ENCODE assay signal across 12 cellular contexts in the genomic region with DNA sequence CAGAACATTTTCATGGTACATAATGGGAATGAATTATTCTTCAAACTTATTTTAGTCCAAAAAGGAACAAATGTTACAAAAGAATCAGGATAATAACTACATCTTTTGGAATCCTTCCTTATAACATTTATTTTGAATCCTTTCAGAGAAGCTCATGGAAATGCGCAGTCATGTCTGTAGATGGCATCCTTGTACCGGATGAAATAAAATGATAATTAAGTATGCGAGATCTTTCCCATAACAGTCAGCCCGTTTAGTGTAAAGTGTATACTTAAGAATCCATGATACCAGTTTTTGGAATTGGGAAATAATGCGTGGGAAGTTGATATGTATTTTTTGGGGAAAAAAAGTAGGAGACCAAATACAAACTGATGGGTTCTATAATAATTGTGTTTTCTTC.
DNase-seq lines count a peak whose midpoint lies in the region; ATAC-seq, FAIRE-seq and TF ChIP-seq lines count a peak whose summit lies in the region.
"Had no signal": no experiment of that assay in that cellular context is flagged by ENCODE, and none has a peak within 500 bp of the region (broad histone marks: within the 10 kb centered on the region; RNA-seq: fewer than 3 reads in every experiment).

No MANE protein-coding gene starts in this region.

- H3K27me3 ChIP-seq in K562 (ENCODE audit: control insufficient read depth in 2 of 2, insufficient read depth in 2 of 2, low read length in 2 of 2): no peaks in the 10 kb centered on the region
- H3K27me3 ChIP-seq: esophagus muscularis mucosa had no signal

- no peak overlapping the region for H3K4me3 ChIP-seq in K562
- H3K4me3 ChIP-seq: esophagus muscularis mucosa had no signal

- no peak overlapping the region for H3K4me3 Mint-ChIP-seq in nephron
- H3K4me3 Mint-ChIP-seq: activated B cell treated with CpG ODN at 0.5 μM for 24 hours; activated naive CD8-positive, alpha-beta T cell had no signal

- H2AFZ ChIP-seq in K562 (ENCODE audit: low read depth, low read length): no peak overlapping the region

- H3K9ac ChIP-seq in K562 (ENCODE audit: insufficient read depth in 1 of 2, low read depth in 2 of 2, low read length in 2 of 2): no peak overlapping the region

- peak; percentile 45; the same call in 1 of the 3 replicates for ATAC-seq in K562
- no peak for ATAC-seq in HG02610 (IDR thresholded peaks at IDR 0.05; ENCODE audit: unreplicated experiment)
- no peak for ATAC-seq in GM21381 (IDR thresholded peaks at IDR 0.05; ENCODE audit: unreplicated experiment)
- no peak for ATAC-seq in GM18868 (IDR thresholded peaks at IDR 0.05; ENCODE audit: unreplicated experiment)
- no peak for ATAC-seq in HG02973 (IDR thresholded peaks at IDR 0.05; ENCODE audit: unreplicated experiment)

- H3K36me3 Mint-ChIP-seq in nephron (ENCODE audit: low read depth): no peaks in the 10 kb centered on the region
- H3K36me3 Mint-ChIP-seq: activated naive CD8-positive, alpha-beta T cell had no signal

- BruUV-seq in K562 (replicated peaks; lab: Mats Ljungman, UMichigan): no TSS peak

- CTCF ChIA-PET in GM10248 (lab: Yijun Ruan, JAX) (interaction anchor here (1.0 kb wide), 1 partner anchor 15 kb away, joined by 3 read pairs; no protein-coding TSS in a partner anchor), K562 (lab: Yijun Ruan, JAX; ENCODE audit: low intra/inter-chr PET ratio) (no interaction called here)

- no peaks in the 10 kb centered on the region for H4K20me1 ChIP-seq in K562 (replicated peaks; ENCODE audit: control insufficient read depth, insufficient read depth, low read length)

- peak overlapping the region; percentile 11 to 46 (median 21) for H3K27ac Mint-ChIP-seq in nephron
- H3K27ac Mint-ChIP-seq: activated B cell treated with CpG ODN at 0.5 μM for 24 hours; activated naive CD8-positive, alpha-beta T cell had no signal

- no peaks in the 10 kb centered on the region for H3K4me1 ChIP-seq in K562 (replicated peaks in 1 of 2; ENCODE audit: control insufficient read depth in 2 of 2, insufficient read depth in 2 of 2, low read length in 2 of 2)

- peaks cover 3% of the 10 kb centered on the region for H3K27me3 Mint-ChIP-seq in nephron (ENCODE audit: low read depth)
- H3K27me3 Mint-ChIP-seq: activated B cell treated with CpG ODN at 0.5 μM for 24 hours; activated naive CD8-positive, alpha-beta T cell had no signal

- no peak overlapping the region for H3K4me2 ChIP-seq in K562 (ENCODE audit: insufficient read depth, low read length)

- intact Hi-C loops in K562 (cut with micrococcal nuclease): loop anchor here (10.0 kb wide), 1 partner anchor 682 kb away; no protein-coding TSS in a partner anchor

- no peaks in the 10 kb centered on the region for H3K79me2 ChIP-seq in K562 (ENCODE audit: control insufficient read depth, insufficient read depth, low read length)

- H3K36me3 ChIP-seq in K562 (ENCODE audit: control insufficient read depth, insufficient read depth, low read length): no peaks in the 10 kb centered on the region
- H3K36me3 ChIP-seq: esophagus muscularis mucosa had no signal

- no peaks in the 10 kb centered on the region for H3K9me1 ChIP-seq in K562 (ENCODE audit: control insufficient read depth, insufficient read depth, low read length)

- H3K4me1 Mint-ChIP-seq in nephron: peaks cover 28% of the 10 kb centered on the region
- H3K4me1 Mint-ChIP-seq: activated B cell treated with CpG ODN at 0.5 μM for 24 hours had no signal

- no peak for DNase-seq in GM10248 (ENCODE audit: extremely low spot score)
- peak; percentile 45 for DNase-seq in NCI-H2171 treated with DMSO at 0.1 percent for 48 hours (lab: John Stamatoyannopoulos, UW)
- DNase-seq in K562 (ENCODE audit: extremely low read depth in 1 of 4, low spot score in 3 of 4): peak; percentile 7 to 38 (median 16)
- DNase-seq: activated B cell treated with CpG ODN at 0.5 μM for 24 hours, GDM1 had no signal

- TF ChIP-seq RAD21 in K562 (CRISPR knock-in tag; conservative IDR thresholded peaks at IDR 0.05 in 1 of 2, IDR thresholded peaks at IDR 0.05 in 1 of 2): peak; percentile 29 to 54; a peak in 3 of 4 replicates

- in situ Hi-C loops in K562 (cut with MboI): no loop called here

- H3K9me3 ChIP-seq in K562 (replicated peaks; ENCODE audit: control insufficient read depth, insufficient read depth, low read depth, low read length): peaks cover 2% of the 10 kb centered on the region; the same call in 1 of the 2 replicates
- H3K9me3 ChIP-seq: esophagus muscularis mucosa had no signal

- TF ChIP-seq CTCF in GM10248 (IDR thresholded peaks at IDR 0.05; ENCODE audit: control extremely low read depth, extremely low read depth, low read depth, missing control alignments) (peak; percentile 16), K562 (IDR thresholded peaks at IDR 0.05 in 2 of 3, conservative IDR thresholded peaks at IDR 0.05 in 1 of 3; ENCODE audit: insufficient read depth in 2 of 3, low read depth in 1 of 3, low read length in 3 of 3) (peak in 1 of 3 experiments; percentile 54; a peak in 2 of 6 replicates), nephron (IDR thresholded peaks at IDR 0.05; ENCODE audit: unreplicated experiment in 3 of 3) (peak; percentile 45 to 51 (median 49))

- FAIRE-seq in K562 (lab: Jason Lieb, UNC): no peak

- H3K27ac ChIP-seq in K562 (ENCODE audit: extremely low read depth, low read depth, low read length): no peak overlapping the region
- H3K27ac ChIP-seq: esophagus muscularis mucosa had no signal

- WGBS in K562 (ENCODE audit: insufficient coverage, low coverage, missing lambda C conversion rate): 1% methylated on average over 5 of the region's 5 CpGs

- no peak for TF ChIP-seq POLR2A in K562 (conservative IDR thresholded peaks at IDR 0.05)

- H3K9me3 Mint-ChIP-seq in nephron: no peaks in the 10 kb centered on the region
- H3K9me3 Mint-ChIP-seq: activated B cell treated with CpG ODN at 0.5 μM for 24 hours had no signal

- no peak for TF ChIP-seq EP300 in K562 (IDR thresholded peaks at IDR 0.05; ENCODE audit: low read length)

- POLR2A ChIA-PET in GM10248 (lab: Yijun Ruan, JAX) (no interaction called here), K562 (lab: Yijun Ruan, JAX) (no interaction called here)

TF ChIP-seq in K562, 482 proteins besides CTCF, POLR2A, EP300 and RAD21:
- 0 out of 2 replicates have a peak, but pooled peaks have one; percentile 8 for TF ChIP-seq NFE2 (IDR thresholded peaks at IDR 0.05; ENCODE audit: low read depth)
- no peak for TF ChIP-seq WHSC1 (IDR thresholded peaks at IDR 0.05; ENCODE audit: low read length)
- no peak for TF ChIP-seq ASH1L (IDR thresholded peaks at IDR 0.05; ENCODE audit: borderline replicate concordance, low read depth, partially characterized antibody)
- TF ChIP-seq, protein P1, sequence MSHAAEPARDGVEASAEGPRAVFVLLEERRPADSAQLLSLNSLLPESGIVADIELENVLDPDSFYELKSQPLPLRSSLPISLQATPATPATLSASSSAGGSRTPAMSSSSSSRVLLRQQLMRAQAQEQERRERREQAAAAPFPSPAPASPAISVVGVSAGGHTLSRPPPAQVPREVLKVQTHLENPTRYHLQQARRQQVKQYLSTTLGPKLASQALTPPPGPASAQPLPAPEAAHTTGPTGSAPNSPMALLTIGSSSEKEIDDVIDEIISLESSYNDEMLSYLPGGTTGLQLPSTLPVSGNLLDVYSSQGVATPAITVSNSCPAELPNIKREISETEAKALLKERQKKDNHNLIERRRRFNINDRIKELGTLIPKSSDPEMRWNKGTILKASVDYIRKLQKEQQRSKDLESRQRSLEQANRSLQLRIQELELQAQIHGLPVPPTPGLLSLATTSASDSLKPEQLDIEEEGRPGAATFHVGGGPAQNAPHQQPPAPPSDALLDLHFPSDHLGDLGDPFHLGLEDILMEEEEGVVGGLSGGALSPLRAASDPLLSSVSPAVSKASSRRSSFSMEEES (CRISPR knock-in tag; IDR thresholded peaks at IDR 0.05): peak; percentile 1; the same call in 1 of the 2 replicates
- TF ChIP-seq TSC22D4 (tag; IDR thresholded peaks at IDR 0.05): no peak
- no peak for TF ChIP-seq COPS2 (conservative IDR thresholded peaks at IDR 0.05)
- TF ChIP-seq ZEB2 (IDR thresholded peaks at IDR 0.05): no peak
TF ChIP-seq in K562: peak in this region for 2.
